ENCODE assay signal across 34 cellular contexts in genomic region chr4:133800966-133801365, GRCh38.
DNase-seq lines count a peak whose midpoint lies in the region; ATAC-seq, FAIRE-seq and TF ChIP-seq lines count a peak whose summit lies in the region.
"Had no signal": no experiment of that assay in that cellular context is flagged by ENCODE, and none has a peak within 500 bp of the region (broad histone marks: within the 10 kb centered on the region; RNA-seq: fewer than 3 reads in every experiment).

No MANE protein-coding gene starts in this region.

- FAIRE-seq in frontal cortex (lab: Jason Lieb, UNC): peak; percentile 72
- FAIRE-seq: A549, D721Med had no signal

- H3K4me1 ChIP-seq in IMR-90 (ENCODE audit: control insufficient read depth, insufficient read depth, low read length) (no peaks in the 10 kb centered on the region), neural progenitor cell (peaks cover 39% of the 10 kb centered on the region)
- H3K4me1 ChIP-seq: A549, Caco-2 had no signal

- no peak overlapping the region for H3K4me3 Mint-ChIP-seq in neural progenitor cell
- H3K4me3 Mint-ChIP-seq: B cell; CD14-positive monocyte; CD4-positive, alpha-beta memory T cell; CD4-positive, alpha-beta T cell; CD4-positive, CD25-positive, alpha-beta regulatory T cell; CD8-positive, alpha-beta memory T cell; CD8-positive, alpha-beta T cell had no signal

- H3K9me1 ChIP-seq in IMR-90 (ENCODE audit: insufficient read depth, low read length): no peaks in the 10 kb centered on the region

- no peak overlapping the region for H3K9ac ChIP-seq in IMR-90 (ENCODE audit: low read depth, low read length)
- no peak overlapping the region for H3K9ac ChIP-seq in neural progenitor cell
- H3K9ac ChIP-seq: BLaER1; BLaER1 treated with 17β-estradiol and CSF1 and Interleukin-3, amounts not matched to agents 10 nM and 100 nM had no signal

- no peaks in the 10 kb centered on the region for H3K79me2 ChIP-seq in neural progenitor cell (ENCODE audit: low read depth)

- WGBS in IMR-90 (ENCODE audit: extremely low coverage in 2 of 2, insufficient read length in 1 of 2), 2 experiments: no CpG with 5 or more reads among the region's 4 CpGs

- no peaks in the 10 kb centered on the region for H3K36me3 ChIP-seq in IMR-90 (ENCODE audit: control insufficient read depth, insufficient read depth, low read length)
- no peaks in the 10 kb centered on the region for H3K36me3 ChIP-seq in neural progenitor cell
- H3K36me3 ChIP-seq: BE2C; BLaER1; BLaER1 treated with 17β-estradiol and CSF1 and Interleukin-3, amounts not matched to agents 10 nM and 100 nM had no signal

- H3K9me3 ChIP-seq in IMR-90 (ENCODE audit: control insufficient read depth, insufficient read depth, low read length) (no peaks in the 10 kb centered on the region), neural progenitor cell (ENCODE audit: low read depth) (no peaks in the 10 kb centered on the region)
- H3K9me3 ChIP-seq: A549; BE2C; BLaER1; BLaER1 treated with 17β-estradiol and CSF1 and Interleukin-3, amounts not matched to agents 10 nM and 100 nM; Caco-2 had no signal

- no peak overlapping the region for H3K4ac ChIP-seq in IMR-90 (ENCODE audit: low read depth, low read length)

- BruUV-seq in IMR-90 (replicated peaks; lab: Mats Ljungman, UMichigan): no TSS peak

- no peak overlapping the region for H3K4me3 ChIP-seq in IMR-90 (ENCODE audit: insufficient read depth, low read depth, low read length)
- no peak overlapping the region for H3K4me3 ChIP-seq in neural progenitor cell
- H3K4me3 ChIP-seq: A549; BLaER1; BLaER1 treated with 17β-estradiol and CSF1 and Interleukin-3, amounts not matched to agents 10 nM and 100 nM had no signal

- dilution Hi-C loops in IMR-90 (cut with HindIII; ENCODE audit: low sequenced_read_pairs, unreplicated experiment): no loop called here

- H3K56ac ChIP-seq in IMR-90 (ENCODE audit: extremely low read depth, insufficient read depth, low read length): no peak overlapping the region

- no peak overlapping the region for H4K8ac ChIP-seq in IMR-90 (ENCODE audit: low read depth in 2 of 2, low read length in 2 of 2)

- H2AK9ac ChIP-seq in IMR-90 (replicated peaks; ENCODE audit: low read depth, low read length, poor library complexity): no peak overlapping the region

- CTCF ChIA-PET in IMR-90 (lab: Yijun Ruan, JAX): no interaction called here

- H3K4me2 ChIP-seq in IMR-90 (ENCODE audit: low read depth, low read length) (no peak overlapping the region), neural progenitor cell (peak overlapping the region; percentile 75)
- H3K4me2 ChIP-seq: A549; BLaER1; BLaER1 treated with 17β-estradiol and CSF1 and Interleukin-3, amounts not matched to agents 10 nM and 100 nM had no signal

- peaks cover 4% of the 10 kb centered on the region for H3F3A ChIP-seq in neural progenitor cell (ENCODE audit: low read depth)

- DNase-seq in IMR-90 (no peak), frontal cortex (ENCODE audit: low spot score in 2 of 2) (no peak), neural progenitor cell (ENCODE audit: low spot score) (no peak), NCI-H1930 (lab: John Stamatoyannopoulos, UW) (no peak)
- no peak for DNase-seq in activated CD4-positive, alpha-beta T cell treated with anti-CD3 and anti-CD28 coated beads, Interleukin-2, amount 50 U/mL, for 48 hours
- DNase-seq: 8988T; ACHN; AML-193; BE2C; C1 segment of cervical spinal cord; Caco-2; Calu3; CD4-positive, alpha-beta memory T cell; CD4-positive, alpha-beta T cell; CD4-positive, CD25-positive, alpha-beta regulatory T cell; CD8-positive, alpha-beta memory T cell; CD8-positive, alpha-beta T cell; COR-L47; DMS 273 treated with DMSO at 0.1 percent for 48 hours; DMS153; DMS53; DMS79; DMS79 treated with DMSO at 0.1 percent for 48 hours; DND-41; EL had no signal

- H4K5ac ChIP-seq in IMR-90 (ENCODE audit: low read depth, low read length): no peak overlapping the region

- no peak overlapping the region for H3K27ac ChIP-seq in IMR-90 (ENCODE audit: insufficient read depth, low read length)
- peak overlapping the region; percentile 42 for H3K27ac ChIP-seq in neural progenitor cell
- H3K27ac ChIP-seq: 22Rv1; A549; BLaER1; BLaER1 treated with 17β-estradiol and CSF1 and Interleukin-3, amounts not matched to agents 10 nM and 100 nM; C4-2B had no signal

- no peaks in the 10 kb centered on the region for H3K9me3 Mint-ChIP-seq in neural progenitor cell

- H2AFZ ChIP-seq in IMR-90 (replicated peaks; ENCODE audit: low read length, poor library complexity): no peak overlapping the region
- no peak overlapping the region for H2AFZ ChIP-seq in neural progenitor cell (replicated peaks)

- peak overlapping the region; percentile 65 for H2BK5ac ChIP-seq in IMR-90 (ENCODE audit: low read depth, low read length, poor library complexity, severe bottlenecking)

- intact Hi-C loops in IMR-90 (cut with micrococcal nuclease): no loop called here

- H3K14ac ChIP-seq in IMR-90 (replicated peaks; ENCODE audit: low read depth, low read length): no peak overlapping the region

- H3K27me3 Mint-ChIP-seq in neural progenitor cell (ENCODE audit: insufficient read depth, low read depth): no peaks in the 10 kb centered on the region
- H3K27me3 Mint-ChIP-seq: B cell; CD4-positive, alpha-beta memory T cell; CD4-positive, alpha-beta T cell; CD4-positive, CD25-positive, alpha-beta regulatory T cell; CD8-positive, alpha-beta memory T cell had no signal

- H2AK5ac ChIP-seq in IMR-90 (ENCODE audit: low read depth, low read length): no peak overlapping the region

- H3K27me3 ChIP-seq in IMR-90 (ENCODE audit: control insufficient read depth, insufficient read depth, low read length) (no peaks in the 10 kb centered on the region), neural progenitor cell (no peaks in the 10 kb centered on the region)
- H3K27me3 ChIP-seq: BE2C; BLaER1; BLaER1 treated with 17β-estradiol and CSF1 and Interleukin-3, amounts not matched to agents 10 nM and 100 nM had no signal

- H4K20me1 ChIP-seq in IMR-90 (ENCODE audit: insufficient read depth, low read length) (no peaks in the 10 kb centered on the region), neural progenitor cell (ENCODE audit: low read depth) (no peaks in the 10 kb centered on the region)
- H4K20me1 ChIP-seq: BLaER1; BLaER1 treated with 17β-estradiol and CSF1 and Interleukin-3, amounts not matched to agents 10 nM and 100 nM had no signal

- H3K27ac Mint-ChIP-seq in neural progenitor cell: no peak overlapping the region
- H3K27ac Mint-ChIP-seq: B cell; CD14-positive monocyte; CD4-positive, alpha-beta memory T cell; CD4-positive, alpha-beta T cell; CD4-positive, CD25-positive, alpha-beta regulatory T cell; CD8-positive, alpha-beta memory T cell; CD8-positive, alpha-beta T cell had no signal

- H3K79me1 ChIP-seq in IMR-90 (ENCODE audit: low read depth in 1 of 2, low read length in 2 of 2): no peaks in the 10 kb centered on the region

- H3K23ac ChIP-seq in IMR-90 (ENCODE audit: low read depth, low read length): no peak overlapping the region

- H2BK15ac ChIP-seq in IMR-90 (ENCODE audit: low read depth, low read length): no peak overlapping the region; the same call in 2 of the 3 replicates

- POLR2A ChIA-PET in IMR-90 (lab: Charles Lee; ENCODE audit: unreplicated experiment): no interaction called here

- H3K36me3 Mint-ChIP-seq in neural progenitor cell: no peaks in the 10 kb centered on the region
- H3K36me3 Mint-ChIP-seq: CD14-positive monocyte; CD4-positive, alpha-beta memory T cell; CD4-positive, CD25-positive, alpha-beta regulatory T cell; CD8-positive, alpha-beta memory T cell; CD8-positive, alpha-beta T cell had no signal

- peaks cover 10% of the 10 kb centered on the region for H3K4me1 Mint-ChIP-seq in neural progenitor cell
- H3K4me1 Mint-ChIP-seq: B cell; CD14-positive monocyte; CD4-positive, alpha-beta memory T cell; CD4-positive, CD25-positive, alpha-beta regulatory T cell; CD8-positive, alpha-beta memory T cell had no signal

- no peak for TF ChIP-seq POLR2A in IMR-90 (IDR thresholded peaks at IDR 0.05; ENCODE audit: low read depth, low read length)

- ATAC-seq in IMR-90 (ENCODE audit: low read depth) (no peak), GM19023 (IDR thresholded peaks at IDR 0.05; ENCODE audit: unreplicated experiment) (no peak)
- ATAC-seq: A549; CD8-positive, alpha-beta T cell had no signal

- no peak for TF ChIP-seq CTCF in IMR-90 (conservative IDR thresholded peaks at IDR 0.05; ENCODE audit: low read depth, low read length)
- no peak for TF ChIP-seq CTCF in neural progenitor cell (IDR thresholded peaks at IDR 0.05)

- in situ Hi-C loops in IMR-90 (cut with MboI; ENCODE audit: low sequenced_read_pairs): no loop called here

- H4K91ac ChIP-seq in IMR-90 (ENCODE audit: insufficient read depth, low read depth, low read length): no peak overlapping the region

- no peak for TF ChIP-seq RAD21 in IMR-90 (IDR thresholded peaks at IDR 0.05; ENCODE audit: low read length)

- no peak overlapping the region for H3K18ac ChIP-seq in IMR-90 (ENCODE audit: low read depth, low read length)

- H2BK20ac ChIP-seq in IMR-90 (ENCODE audit: low read depth, low read length): no peak overlapping the region

- H2BK120ac ChIP-seq in IMR-90 (ENCODE audit: low read depth, low read length): no peak overlapping the region

TF ChIP-seq in IMR-90, 13 proteins besides CTCF, POLR2A, EP300 and RAD21:
- TF ChIP-seq MXI1 (IDR thresholded peaks at IDR 0.05; ENCODE audit: borderline replicate concordance, low read depth, low read length) (no peak), RCOR1 (IDR thresholded peaks at IDR 0.05; ENCODE audit: insufficient replicate concordance, low read length) (no peak), CHD1 (IDR thresholded peaks at IDR 0.05; ENCODE audit: low read depth, low read length) (no peak), MAFK (IDR thresholded peaks at IDR 0.05; ENCODE audit: low read depth, low read length) (no peak), CEBPB (IDR thresholded peaks at IDR 0.05; ENCODE audit: low read depth, low read length) (no peak), RFX5 (IDR thresholded peaks at IDR 0.05; ENCODE audit: low read depth, low read length) (no peak), SMC3 (IDR thresholded peaks at IDR 0.05; ENCODE audit: low read depth, low read length) (no peak), MAZ (IDR thresholded peaks at IDR 0.05; ENCODE audit: borderline replicate concordance, low read depth, low read length) (no peak)
- TF ChIP-seq, protein P1, sequence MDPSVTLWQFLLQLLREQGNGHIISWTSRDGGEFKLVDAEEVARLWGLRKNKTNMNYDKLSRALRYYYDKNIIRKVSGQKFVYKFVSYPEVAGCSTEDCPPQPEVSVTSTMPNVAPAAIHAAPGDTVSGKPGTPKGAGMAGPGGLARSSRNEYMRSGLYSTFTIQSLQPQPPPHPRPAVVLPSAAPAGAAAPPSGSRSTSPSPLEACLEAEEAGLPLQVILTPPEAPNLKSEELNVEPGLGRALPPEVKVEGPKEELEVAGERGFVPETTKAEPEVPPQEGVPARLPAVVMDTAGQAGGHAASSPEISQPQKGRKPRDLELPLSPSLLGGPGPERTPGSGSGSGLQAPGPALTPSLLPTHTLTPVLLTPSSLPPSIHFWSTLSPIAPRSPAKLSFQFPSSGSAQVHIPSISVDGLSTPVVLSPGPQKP (IDR thresholded peaks at IDR 0.05; ENCODE audit: borderline replicate concordance, low read depth, low read length): no peak
